Comparison of ENCODE assay signal across 12 cellular contexts in the genomic region with DNA sequence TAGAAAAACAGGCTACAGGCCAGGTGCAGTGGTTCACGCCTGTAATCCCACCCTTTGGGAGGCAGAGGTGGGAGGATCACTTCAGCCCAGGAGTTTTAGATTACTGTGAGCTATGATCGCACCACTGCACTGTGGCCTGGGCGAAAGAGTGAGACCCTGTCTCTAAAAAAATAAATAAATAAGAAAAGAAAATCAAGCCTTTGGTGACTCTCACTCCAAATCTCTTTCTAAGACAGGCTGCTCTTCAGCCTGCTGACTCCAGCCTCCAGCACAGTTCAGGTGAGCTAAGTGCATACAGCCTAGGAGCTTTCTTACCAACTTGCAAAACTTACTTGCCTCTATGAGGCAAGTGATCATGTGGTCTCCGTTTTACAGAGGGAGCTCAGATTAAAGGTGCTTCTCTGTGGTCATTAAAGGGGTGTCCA. TPM values are rescaled to one million over a fixed set of nuclear protein-coding genes. Genes with fewer than 3 reads are reported as not detected.
A peak's percentile ranks its signal among the peaks of the same experiment; 100 is the strongest.
DNase-seq lines count a peak whose midpoint lies in the region; ATAC-seq and TF ChIP-seq lines count a peak whose summit lies in the region.
"Had no signal": no experiment of that assay in that cellular context is flagged by ENCODE, and none has a peak within 500 bp of the region (broad histone marks: within the 10 kb centered on the region; RNA-seq: fewer than 3 reads in every experiment).

No MANE protein-coding gene starts in this region.

- CTCF ChIA-PET in AG04450 (lab: Charles Lee) = interaction anchor here (1.7 to 6.9 kb wide), 3 partner anchors 9 to 85 kb away, joined by 10 to 49 read pairs (median 15); no protein-coding TSS in a partner anchor

- H3K36me3 Mint-ChIP-seq in nephron (ENCODE audit: low read depth) = no peaks in the 10 kb centered on the region

- POLR2A ChIA-PET in AG04450 (lab: Yijun Ruan, JAX) = no interaction called here

- H3K27ac ChIP-seq in AG04450 (ENCODE audit: low read depth, low read length) = no peak overlapping the region

- no peaks in the 10 kb centered on the region for H3K9me3 ChIP-seq in AG04450 (ENCODE audit: control insufficient read depth, insufficient read depth, low read length)

- peaks cover 45% of the 10 kb centered on the region for H3K4me1 Mint-ChIP-seq in nephron

- no peaks in the 10 kb centered on the region for H3K9me3 Mint-ChIP-seq in nephron
- H3K9me3 Mint-ChIP-seq: activated B cell treated with CpG ODN at 0.5 μM for 24 hours, nephron progenitor cell had no signal

- no peak for ATAC-seq in GM19351 (IDR thresholded peaks at IDR 0.05; ENCODE audit: unreplicated experiment)

- DNase-seq in AG04450 (ENCODE audit: low read depth, low spot score) (no peak), fibroblast of the aortic adventitia (ENCODE audit: low read depth) (no peak), GM13976 (ENCODE audit: low spot score) (no peak), COR-L47 (lab: John Stamatoyannopoulos, UW) (no peak)
- no peak for DNase-seq in NK-92 treated with Interleukin-12 subunit alpha and Interleukin-12 subunit beta, amount 100 ng/mL, for 24 hours (lab: John Stamatoyannopoulos, UW)
- DNase-seq: activated B cell treated with CpG ODN at 0.5 μM for 24 hours, NCI-H510A treated with DMSO at 0.1 percent for 48 hours, SIG-M5 had no signal

- H3K4me3 ChIP-seq in AG04450 (ENCODE audit: low read depth, low read length) (peak overlapping the region; percentile 63), WI38 (ENCODE audit: low read depth, low read length) (peak overlapping the region; percentile 65), fibroblast of the aortic adventitia (ENCODE audit: low read depth, low read length) (peak overlapping the region; percentile 14)

- peaks cover 76% of the 10 kb centered on the region for H3K27me3 Mint-ChIP-seq in nephron (ENCODE audit: low read depth)

- in situ Hi-C loops in GM13976 (cut with MboI; ENCODE audit: low sequenced_read_pairs, unreplicated experiment) = no loop called here

- no peak for TF ChIP-seq CTCF in AG04450 (IDR thresholded peaks at IDR 0.05; ENCODE audit: low read depth, low read length)
- no peak for TF ChIP-seq CTCF in WI38 (IDR thresholded peaks at IDR 0.05; ENCODE audit: low read depth, low read length)
- no peak for TF ChIP-seq CTCF in fibroblast of the aortic adventitia (IDR thresholded peaks at IDR 0.05; ENCODE audit: insufficient read depth, low read length)
- TF ChIP-seq CTCF in nephron (IDR thresholded peaks at IDR 0.05; ENCODE audit: unreplicated experiment in 3 of 3) = no peak
- no peak for TF ChIP-seq CTCF in GM13976 (IDR thresholded peaks at IDR 0.05; ENCODE audit: borderline replicate concordance, control extremely low read depth, extremely low read depth, insufficient read depth, missing control alignments)

- H3K27me3 ChIP-seq in AG04450 (ENCODE audit: control insufficient read depth, insufficient read depth, low read length) = no peaks in the 10 kb centered on the region

- peak overlapping the region in 1 of 3 experiments; percentile 34 for H3K4me3 Mint-ChIP-seq in nephron
- H3K4me3 Mint-ChIP-seq: activated B cell treated with CpG ODN at 0.5 μM for 24 hours, nephron progenitor cell had no signal

- H3K27ac Mint-ChIP-seq in nephron = peak overlapping the region in 2 of 3 experiments; percentile 16 to 31
- H3K27ac Mint-ChIP-seq: activated B cell treated with CpG ODN at 0.5 μM for 24 hours, nephron progenitor cell had no signal

RNA-seq across cellular contexts. Expression of gene ABCC3, which starts 1.1 kb away (rescaled TPM):
- 21.5 and 21.7 TPM in 2 replicates for polyA plus RNA-seq in AG04450 (2011; rRNA removed)
- 33.3 and 42.7 TPM in 2 replicates for polyA minus RNA-seq in AG04450 (2011; rRNA and poly(A)+ RNA removed)
- total RNA-seq in fibroblast of the aortic adventitia (ENCODE audit: low replicate concordance) = 1.4 and 12.5 TPM in 2 replicates

Comparison
In these comparisons a context has a peak if more than half of its experiments do, and no peak if none do; other contexts are left out.
1. H3K4me3 ChIP-seq: peak in every context shown above with its lines; median percentile 65 in WI38; 63 in AG04450; 14 in fibroblast of the aortic adventitia.